1 cellular context compared by ENCODE assay signal in the genomic region with DNA sequence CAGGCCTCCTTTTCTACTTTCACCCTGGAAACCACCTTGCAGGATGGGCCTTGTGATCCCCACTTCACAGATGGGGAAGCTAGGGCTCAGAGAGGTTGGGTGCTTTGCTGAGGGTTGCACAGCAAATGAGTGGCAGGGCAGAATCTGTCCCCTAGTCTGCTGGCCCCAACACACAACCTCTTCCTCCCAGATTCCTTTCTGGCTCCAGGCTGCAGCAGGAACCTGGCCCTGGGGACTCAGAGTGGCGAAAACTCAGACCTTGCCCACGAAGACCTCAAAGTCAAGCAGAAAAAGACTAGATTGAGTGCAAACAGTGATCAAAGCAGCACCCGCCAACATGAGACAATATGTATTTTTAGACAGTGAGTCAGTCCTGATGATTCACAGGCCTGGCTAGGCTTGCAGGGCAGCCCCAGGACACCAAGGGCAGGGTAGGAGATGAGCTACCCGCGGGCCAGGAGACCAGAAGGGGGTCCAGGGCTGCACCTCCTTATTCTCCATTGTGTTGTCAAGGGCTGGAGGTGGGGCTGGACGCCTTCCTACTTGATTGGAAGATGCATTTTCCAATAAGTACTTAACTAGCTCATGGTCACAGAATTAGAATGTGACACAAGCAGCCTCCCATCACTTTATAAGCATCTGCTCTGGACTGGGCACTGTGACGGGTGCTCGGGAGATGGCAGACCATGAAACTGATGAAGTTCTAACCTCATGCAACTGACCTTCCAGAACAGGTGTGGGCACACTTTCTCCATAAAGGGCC.
A peak's percentile ranks its signal among the peaks of the same experiment; 100 is the strongest.
TF ChIP-seq lines count a peak whose summit lies in the region.

No MANE protein-coding gene starts in this region.

TF ChIP-seq in HCT116, 20 proteins besides CTCF, POLR2A, EP300 and RAD21 (continued from another document):
- TF ChIP-seq, protein P1, sequence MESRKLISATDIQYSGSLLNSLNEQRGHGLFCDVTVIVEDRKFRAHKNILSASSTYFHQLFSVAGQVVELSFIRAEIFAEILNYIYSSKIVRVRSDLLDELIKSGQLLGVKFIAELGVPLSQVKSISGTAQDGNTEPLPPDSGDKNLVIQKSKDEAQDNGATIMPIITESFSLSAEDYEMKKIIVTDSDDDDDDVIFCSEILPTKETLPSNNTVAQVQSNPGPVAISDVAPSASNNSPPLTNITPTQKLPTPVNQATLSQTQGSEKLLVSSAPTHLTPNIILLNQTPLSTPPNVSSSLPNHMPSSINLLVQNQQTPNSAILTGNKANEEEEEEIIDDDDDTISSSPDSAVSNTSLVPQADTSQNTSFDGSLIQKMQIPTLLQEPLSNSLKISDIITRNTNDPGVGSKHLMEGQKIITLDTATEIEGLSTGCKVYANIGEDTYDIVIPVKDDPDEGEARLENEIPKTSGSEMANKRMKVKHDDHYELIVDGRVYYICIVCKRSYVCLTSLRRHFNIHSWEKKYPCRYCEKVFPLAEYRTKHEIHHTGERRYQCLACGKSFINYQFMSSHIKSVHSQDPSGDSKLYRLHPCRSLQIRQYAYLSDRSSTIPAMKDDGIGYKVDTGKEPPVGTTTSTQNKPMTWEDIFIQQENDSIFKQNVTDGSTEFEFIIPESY (IDR thresholded peaks at IDR 0.05; ENCODE audit: extremely low read depth, insufficient replicate concordance, low read length), result no peak
- TF ChIP-seq FOSL1 (IDR thresholded peaks at IDR 0.05; ENCODE audit: low read depth), result peak; percentile 43; the same call in 1 of the 2 replicates
- no peak for TF ChIP-seq SIN3A (IDR thresholded peaks at IDR 0.05; ENCODE audit: low read depth)
- no peak for TF ChIP-seq POLR2AphosphoS5 (IDR thresholded peaks at IDR 0.05; ENCODE audit: low read depth, low read length)
- peak; percentile 49 for TF ChIP-seq JUND (IDR thresholded peaks at IDR 0.05)
- TF ChIP-seq YY1 (IDR thresholded peaks at IDR 0.05; ENCODE audit: extremely low read depth, insufficient replicate concordance, low read depth, low read length), result no peak
- TF ChIP-seq, protein P2, sequence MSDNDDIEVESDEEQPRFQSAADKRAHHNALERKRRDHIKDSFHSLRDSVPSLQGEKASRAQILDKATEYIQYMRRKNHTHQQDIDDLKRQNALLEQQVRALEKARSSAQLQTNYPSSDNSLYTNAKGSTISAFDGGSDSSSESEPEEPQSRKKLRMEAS (IDR thresholded peaks at IDR 0.05), result no peak
- TF ChIP-seq, protein P3, sequence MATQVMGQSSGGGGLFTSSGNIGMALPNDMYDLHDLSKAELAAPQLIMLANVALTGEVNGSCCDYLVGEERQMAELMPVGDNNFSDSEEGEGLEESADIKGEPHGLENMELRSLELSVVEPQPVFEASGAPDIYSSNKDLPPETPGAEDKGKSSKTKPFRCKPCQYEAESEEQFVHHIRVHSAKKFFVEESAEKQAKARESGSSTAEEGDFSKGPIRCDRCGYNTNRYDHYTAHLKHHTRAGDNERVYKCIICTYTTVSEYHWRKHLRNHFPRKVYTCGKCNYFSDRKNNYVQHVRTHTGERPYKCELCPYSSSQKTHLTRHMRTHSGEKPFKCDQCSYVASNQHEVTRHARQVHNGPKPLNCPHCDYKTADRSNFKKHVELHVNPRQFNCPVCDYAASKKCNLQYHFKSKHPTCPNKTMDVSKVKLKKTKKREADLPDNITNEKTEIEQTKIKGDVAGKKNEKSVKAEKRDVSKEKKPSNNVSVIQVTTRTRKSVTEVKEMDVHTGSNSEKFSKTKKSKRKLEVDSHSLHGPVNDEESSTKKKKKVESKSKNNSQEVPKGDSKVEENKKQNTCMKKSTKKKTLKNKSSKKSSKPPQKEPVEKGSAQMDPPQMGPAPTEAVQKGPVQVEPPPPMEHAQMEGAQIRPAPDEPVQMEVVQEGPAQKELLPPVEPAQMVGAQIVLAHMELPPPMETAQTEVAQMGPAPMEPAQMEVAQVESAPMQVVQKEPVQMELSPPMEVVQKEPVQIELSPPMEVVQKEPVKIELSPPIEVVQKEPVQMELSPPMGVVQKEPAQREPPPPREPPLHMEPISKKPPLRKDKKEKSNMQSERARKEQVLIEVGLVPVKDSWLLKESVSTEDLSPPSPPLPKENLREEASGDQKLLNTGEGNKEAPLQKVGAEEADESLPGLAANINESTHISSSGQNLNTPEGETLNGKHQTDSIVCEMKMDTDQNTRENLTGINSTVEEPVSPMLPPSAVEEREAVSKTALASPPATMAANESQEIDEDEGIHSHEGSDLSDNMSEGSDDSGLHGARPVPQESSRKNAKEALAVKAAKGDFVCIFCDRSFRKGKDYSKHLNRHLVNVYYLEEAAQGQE (IDR thresholded peaks at IDR 0.05; ENCODE audit: low read depth), result no peak
- TF ChIP-seq CBX3 (IDR thresholded peaks at IDR 0.05; ENCODE audit: low read depth), result no peak
